ENCODE assay signal across 17 cellular contexts in genomic region chr2:204407209-204408070, GRCh38.
DNase-seq lines count a peak whose midpoint lies in the region; ATAC-seq and TF ChIP-seq lines count a peak whose summit lies in the region.
"Had no signal": no experiment of that assay in that cellular context is flagged by ENCODE, and none has a peak within 500 bp of the region (broad histone marks: within the 10 kb centered on the region; RNA-seq: fewer than 3 reads in every experiment).

No MANE protein-coding gene starts in this region.

- H3K9me3 Mint-ChIP-seq in Caco-2 (ENCODE audit: unreplicated experiment) = peaks cover 9% of the 10 kb centered on the region
- peaks cover 6 to 7% of the 10 kb centered on the region in 2 donors for H3K9me3 Mint-ChIP-seq in stimulated activated naive CD8-positive, alpha-beta T cell treated with anti-CD3 and anti-CD28 coated beads, Interleukin-15, amount 100 ng/mL, for 72 hours

- H3K27me3 Mint-ChIP-seq in Caco-2 (ENCODE audit: insufficient read depth, unreplicated experiment) = no peaks in the 10 kb centered on the region
- peaks cover 22% of the 10 kb centered on the region for H3K27me3 Mint-ChIP-seq in stimulated activated naive CD8-positive, alpha-beta T cell treated with anti-CD3 and anti-CD28 coated beads, Interleukin-15, amount 100 ng/mL, for 72 hours

- H3K36me3 ChIP-seq in Caco-2 (ENCODE audit: control insufficient read depth, insufficient read depth, low read length) = no peaks in the 10 kb centered on the region

- no peak for TF ChIP-seq CTCF in Caco-2 (IDR thresholded peaks at IDR 0.05; ENCODE audit: insufficient read depth in 1 of 2, low read depth in 1 of 2, low read length in 1 of 2, severe bottlenecking in 1 of 2, unreplicated experiment in 1 of 2)

- POLR2A ChIA-PET in Caco-2 (lab: Charles Lee) = no interaction called here

- H3K27me3 ChIP-seq in Caco-2 (replicated peaks; ENCODE audit: control insufficient read depth, insufficient read depth, low read length) = no peaks in the 10 kb centered on the region

- peak; percentile 67 to 69 for DNase-seq in Caco-2
- peak; percentile 12 for DNase-seq in LHCN-M2 (ENCODE audit: low read depth)
- peak; percentile 5 for DNase-seq in amniotic epithelial cell (ENCODE audit: low read depth)
- DNase-seq in left lobe of liver (ENCODE audit: low spot score) = no peak
- no peak for DNase-seq in activated naive CD4-positive, alpha-beta T cell treated with Interleukin-2 at 50 U/mL for 16 hours
- DNase-seq in stimulated activated naive CD8-positive, alpha-beta T cell treated with anti-CD3 and anti-CD28 coated beads, Interleukin-15, amount 100 ng/mL, for 72 hours = no peak
- DNase-seq in RKO (ENCODE audit: low spot score) = no peak
- DNase-seq: activated CD4-positive, alpha-beta T cell treated with anti-CD3 and anti-CD28 coated beads, Interleukin-2, amount 50 U/mL, for 4 hours; AML-193; DND-41; effector CD8-positive, alpha-beta T cell; immature natural killer cell; stimulated activated CD4-positive, alpha-beta T cell treated with anti-CD3 and anti-CD28 coated beads, Interleukin-4, amount 100 ng/mL, for 1 hour had no signal

- peaks cover 22% of the 10 kb centered on the region for H3K4me1 ChIP-seq in Caco-2

- intact Hi-C loops in Caco-2 (cut with micrococcal nuclease; ENCODE audit: unreplicated experiment) = no loop called here

- H3K9me3 ChIP-seq in Caco-2 = peaks cover 9% of the 10 kb centered on the region; the same call in 1 of the 2 replicates

- no TSS peak for BruUV-seq in Caco-2 (replicated peaks; lab: Mats Ljungman, UMichigan)

- H3K27ac Mint-ChIP-seq in Caco-2 (ENCODE audit: unreplicated experiment) = peak overlapping the region; percentile 80
- no peak overlapping the region for H3K27ac Mint-ChIP-seq in stimulated activated naive CD8-positive, alpha-beta T cell treated with anti-CD3 and anti-CD28 coated beads, Interleukin-15, amount 100 ng/mL, for 72 hours
- H3K27ac Mint-ChIP-seq: activated T-helper 2 cell treated with anti-CD3 and anti-CD28 coated beads, Interferon-gamma antibody, Interleukin-2, Interleukin-4, amounts not matched to agents 10 μg/mL and 5 μg/mL and 100 μg/mL, durations not matched to agents 14 hours and 24 hours and 36 hours; immature natural killer cell; stimulated activated effector memory CD8-positive, alpha-beta T cell treated with anti-CD3 and anti-CD28 coated beads, Interleukin-12 subunit alpha, Interleukin-12 subunit beta, amount 100 ng/mL, for 72 hours; T-helper 2 cell treated with Interferon-gamma antibody and Interleukin-4, amounts not matched to agents 5 μg/mL and 100 μg/mL, for 36 hours had no signal

- H3K4me3 Mint-ChIP-seq in Caco-2 (ENCODE audit: unreplicated experiment) = no peak overlapping the region
- no peak overlapping the region for H3K4me3 Mint-ChIP-seq in stimulated activated naive CD8-positive, alpha-beta T cell treated with anti-CD3 and anti-CD28 coated beads, Interleukin-15, amount 100 ng/mL, for 72 hours
- H3K4me3 Mint-ChIP-seq: immature natural killer cell; stimulated activated effector memory CD8-positive, alpha-beta T cell treated with anti-CD3 and anti-CD28 coated beads, Interleukin-12 subunit alpha, Interleukin-12 subunit beta, amount 100 ng/mL, for 72 hours; T-helper 2 cell treated with Interferon-gamma antibody and Interleukin-4, amounts not matched to agents 5 μg/mL and 100 μg/mL, for 36 hours had no signal

- H3K4me1 Mint-ChIP-seq in Caco-2 (ENCODE audit: low read depth, unreplicated experiment) = peaks cover 16% of the 10 kb centered on the region
- H3K4me1 Mint-ChIP-seq in stimulated activated naive CD8-positive, alpha-beta T cell treated with anti-CD3 and anti-CD28 coated beads, Interleukin-15, amount 100 ng/mL, for 72 hours = no peaks in the 10 kb centered on the region
- H3K4me1 Mint-ChIP-seq: immature natural killer cell; stimulated activated effector memory CD8-positive, alpha-beta T cell treated with anti-CD3 and anti-CD28 coated beads, Interleukin-12 subunit alpha, Interleukin-12 subunit beta, amount 100 ng/mL, for 72 hours had no signal

- no peak overlapping the region for H3K4me3 ChIP-seq in Caco-2 (ENCODE audit: low read depth, low read length)

- ATAC-seq in left lobe of liver (peak; percentile 95), GM18909 (IDR thresholded peaks at IDR 0.05; ENCODE audit: poor library complexity, unreplicated experiment) (no peak)
- ATAC-seq in stimulated activated naive CD8-positive, alpha-beta T cell treated with anti-CD3 and anti-CD28 coated beads, Interleukin-15, amount 100 ng/mL, for 72 hours = no peak
- ATAC-seq: stimulated activated effector memory CD8-positive, alpha-beta T cell treated with anti-CD3 and anti-CD28 coated beads, Interleukin-12 subunit alpha, Interleukin-12 subunit beta, amount 100 ng/mL, for 72 hours had no signal

- CTCF ChIA-PET in Caco-2 (lab: Charles Lee) = interaction anchor here (1.0 to 1.3 kb wide), 2 partner anchors 148 to 285 kb away, joined by 3 to 7 read pairs; no protein-coding TSS in a partner anchor

- H3K36me3 Mint-ChIP-seq in Caco-2 (ENCODE audit: insufficient read depth, unreplicated experiment) = no peaks in the 10 kb centered on the region
- H3K36me3 Mint-ChIP-seq: stimulated activated effector memory CD8-positive, alpha-beta T cell treated with anti-CD3 and anti-CD28 coated beads, Interleukin-12 subunit alpha, Interleukin-12 subunit beta, amount 100 ng/mL, for 72 hours had no signal

Comparison
In these comparisons a context has a peak if more than half of its experiments do, and no peak if none do; other contexts are left out.
1. DNase-seq: peak in Caco-2 (2 of 2), LHCN-M2 (single experiment) and amniotic epithelial cell (single experiment); none in left lobe of liver (single experiment), activated naive CD4-positive, alpha-beta T cell treated with Interleukin-2 at 50 U/mL for 16 hours (single experiment), stimulated activated naive CD8-positive, alpha-beta T cell treated with anti-CD3 and anti-CD28 coated beads, Interleukin-15, amount 100 ng/mL, for 72 hours (0 of 2) and RKO (single experiment).